Comparison of ENCODE assay signal across 13 cellular contexts in the genomic region with DNA sequence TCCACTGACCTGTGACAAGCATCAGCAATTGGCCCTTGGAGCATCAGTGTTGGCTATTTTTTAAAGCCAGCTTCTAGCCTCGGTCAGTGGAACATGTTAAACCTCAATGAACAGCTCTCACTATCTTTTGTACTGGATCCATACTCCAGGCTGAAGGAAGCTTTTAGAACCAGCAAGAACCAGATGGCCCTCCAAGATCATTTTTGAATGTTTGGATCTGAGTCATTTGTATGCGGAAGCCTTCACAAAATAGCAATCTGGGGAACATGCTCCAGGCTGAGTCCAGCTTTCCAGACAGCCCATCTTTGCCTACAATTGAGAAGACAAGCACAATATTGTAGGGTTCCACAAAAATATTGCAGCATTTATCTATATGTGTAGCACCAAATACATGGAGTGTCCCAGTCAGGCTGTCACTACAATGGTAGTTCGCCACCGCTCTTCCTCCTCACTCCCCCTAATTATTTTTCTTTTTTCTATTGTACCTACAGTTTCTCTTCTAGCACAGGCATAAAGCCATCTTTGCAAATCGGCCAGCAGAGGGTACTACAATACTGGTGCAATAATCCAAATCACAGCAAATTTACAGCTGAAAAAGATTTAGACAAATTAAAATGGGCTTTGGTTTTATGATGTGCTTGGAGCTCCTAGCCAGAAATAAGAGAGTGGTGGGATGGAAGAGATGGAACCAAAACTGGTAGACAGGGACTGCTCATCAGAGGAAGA.
DNase-seq lines count a peak whose midpoint lies in the region; ATAC-seq and TF ChIP-seq lines count a peak whose summit lies in the region.
"Had no signal": no experiment of that assay in that cellular context is flagged by ENCODE, and none has a peak within 500 bp of the region (broad histone marks: within the 10 kb centered on the region; RNA-seq: fewer than 3 reads in every experiment).

No MANE protein-coding gene starts in this region.

- 83% methylated on average over 5 of the region's 5 CpGs for WGBS in hepatocyte (ENCODE audit: low lambda C conversion rate, missing lambda C conversion rate)

- H3K4me3 Mint-ChIP-seq in MCF 10A (ENCODE audit: unreplicated experiment): no peak overlapping the region
- H3K4me3 Mint-ChIP-seq in chondrocyte (ENCODE audit: unreplicated experiment): no peak overlapping the region
- H3K4me3 Mint-ChIP-seq in stimulated activated naive B cell treated with anti-CD40 and anti-IgM and Interleukin-4, amounts not matched to agents 10 μg/mL and 1 μg/mL and 100 μg/mL, for 72 hours: no peak overlapping the region
- H3K4me3 Mint-ChIP-seq in effector memory CD8-positive, alpha-beta T cell: no peak overlapping the region

- no TSS peak for BruUV-seq in MCF 10A (replicated peaks; lab: Mats Ljungman, UMichigan)

- H3K9me3 ChIP-seq in breast epithelium: peaks cover 5% of the 10 kb centered on the region in 2 donors
- no peaks in the 10 kb centered on the region for H3K9me3 ChIP-seq in hepatocyte (ENCODE audit: low read depth)

- no peaks in the 10 kb centered on the region for H3K79me2 ChIP-seq in hepatocyte
- H3K79me2 ChIP-seq: parathyroid adenoma had no signal

- H3K27ac ChIP-seq in breast epithelium (no peak overlapping the region), hepatocyte (no peak overlapping the region)
- H3K27ac ChIP-seq: left lung, parathyroid adenoma, stomach had no signal

- POLR2A ChIA-PET in MCF 10A (lab: Yijun Ruan, JAX): interaction anchor here (0.6 to 0.7 kb wide), 2 partner anchors 13 to 109 kb away, joined by 3 read pairs; no protein-coding TSS in a partner anchor

- H3K36me3 Mint-ChIP-seq in MCF 10A (ENCODE audit: insufficient read depth, unreplicated experiment) (peaks cover 44% of the 10 kb centered on the region), chondrocyte (ENCODE audit: low read depth) (peaks cover 3% of the 10 kb centered on the region)
- H3K36me3 Mint-ChIP-seq in stimulated activated naive B cell treated with anti-CD40 and anti-IgM and Interleukin-4, amounts not matched to agents 10 μg/mL and 1 μg/mL and 100 μg/mL, for 72 hours: no peaks in the 10 kb centered on the region
- H3K36me3 Mint-ChIP-seq in effector memory CD8-positive, alpha-beta T cell (ENCODE audit: insufficient read depth): no peaks in the 10 kb centered on the region

- no peaks in the 10 kb centered on the region for H3K27me3 ChIP-seq in breast epithelium
- H3K27me3 ChIP-seq in hepatocyte: no peaks in the 10 kb centered on the region
- H3K27me3 ChIP-seq: left lung, stomach had no signal

- H3K36me3 ChIP-seq in breast epithelium (no peaks in the 10 kb centered on the region), hepatocyte (replicated peaks; ENCODE audit: insufficient read depth, low read depth) (no peaks in the 10 kb centered on the region)
- H3K36me3 ChIP-seq: left lung, stomach had no signal

- no peak overlapping the region for H3K4me3 ChIP-seq in breast epithelium
- no peak overlapping the region for H3K4me3 ChIP-seq in hepatocyte
- H3K4me3 ChIP-seq: left lung, stomach had no signal

- no peak overlapping the region for H3K27ac Mint-ChIP-seq in MCF 10A (ENCODE audit: low read depth, unreplicated experiment)
- no peak overlapping the region for H3K27ac Mint-ChIP-seq in chondrocyte (ENCODE audit: unreplicated experiment)
- H3K27ac Mint-ChIP-seq in stimulated activated naive B cell treated with anti-CD40 and anti-IgM and Interleukin-4, amounts not matched to agents 10 μg/mL and 1 μg/mL and 100 μg/mL, for 72 hours: no peak overlapping the region
- H3K27ac Mint-ChIP-seq in effector memory CD8-positive, alpha-beta T cell: no peak overlapping the region

- no peak for TF ChIP-seq POLR2A in breast epithelium (IDR thresholded peaks at IDR 0.05)

- H3K4me1 ChIP-seq in breast epithelium (no peaks in the 10 kb centered on the region), hepatocyte (ENCODE audit: insufficient read depth) (no peaks in the 10 kb centered on the region)
- H3K4me1 ChIP-seq: left lung, parathyroid adenoma, stomach had no signal

- TF ChIP-seq CTCF in MCF 10A (IDR thresholded peaks at IDR 0.05; ENCODE audit: unreplicated experiment) (peak; percentile 17), breast epithelium (IDR thresholded peaks at IDR 0.05) (no peak), chondrocyte (IDR thresholded peaks at IDR 0.05) (peak; percentile 32), hepatocyte (IDR thresholded peaks at IDR 0.05; ENCODE audit: poor library complexity) (peak; percentile 8)

- DNase-seq in MCF 10A (ENCODE audit: unreplicated experiment): peak; percentile 5
- DNase-seq in breast epithelium (ENCODE audit: low spot score in 2 of 2): no peak
- no peak for DNase-seq in chondrocyte (ENCODE audit: low spot score)
- no peak for DNase-seq in hepatocyte (ENCODE audit: low spot score)
- DNase-seq in stimulated activated naive B cell treated with anti-CD40 and anti-IgM and Interleukin-4, amounts not matched to agents 10 μg/mL and 1 μg/mL and 100 μg/mL, for 72 hours: no peak
- no peak for DNase-seq in activated naive CD4-positive, alpha-beta T cell treated with Interleukin-2 at 50 U/mL for 16 hours
- DNase-seq in effector memory CD8-positive, alpha-beta T cell: no peak
- DNase-seq: left lung; NCI-H1417; stimulated activated CD4-positive, alpha-beta T cell treated with anti-CD3 and anti-CD28 coated beads, Interleukin-4, amount 100 ng/mL, for 1 hour; stomach had no signal

- H3K4me2 ChIP-seq in hepatocyte: no peak overlapping the region

- no peaks in the 10 kb centered on the region for H3K9me2 ChIP-seq in hepatocyte (replicated peaks; ENCODE audit: insufficient read depth)

- no peaks in the 10 kb centered on the region for H4K20me1 ChIP-seq in hepatocyte (ENCODE audit: insufficient read depth, poor library complexity, severe bottlenecking)

- no peak for ATAC-seq in stimulated activated naive B cell treated with anti-CD40 and anti-IgM and Interleukin-4, amounts not matched to agents 10 μg/mL and 1 μg/mL and 100 μg/mL, for 72 hours (replicated peaks)
- ATAC-seq in GM21390 (IDR thresholded peaks at IDR 0.05; ENCODE audit: unreplicated experiment): no peak
- ATAC-seq in effector memory CD8-positive, alpha-beta T cell (replicated peaks): no peak
- ATAC-seq: left lung had no signal

- H3K27me3 Mint-ChIP-seq in MCF 10A (ENCODE audit: insufficient read depth, unreplicated experiment) (no peaks in the 10 kb centered on the region), chondrocyte (ENCODE audit: low read depth) (peaks cover 6% of the 10 kb centered on the region)
- H3K27me3 Mint-ChIP-seq in stimulated activated naive B cell treated with anti-CD40 and anti-IgM and Interleukin-4, amounts not matched to agents 10 μg/mL and 1 μg/mL and 100 μg/mL, for 72 hours: peaks cover 0 to 5% of the 10 kb centered on the region in 2 donors
- no peaks in the 10 kb centered on the region for H3K27me3 Mint-ChIP-seq in effector memory CD8-positive, alpha-beta T cell

- H2AFZ ChIP-seq in hepatocyte: no peak overlapping the region
- H2AFZ ChIP-seq: parathyroid adenoma had no signal

- H3K9me3 Mint-ChIP-seq in MCF 10A (ENCODE audit: unreplicated experiment) (peaks cover 17% of the 10 kb centered on the region), chondrocyte (ENCODE audit: low read depth) (peaks cover 26% of the 10 kb centered on the region)
- H3K9me3 Mint-ChIP-seq in stimulated activated naive B cell treated with anti-CD40 and anti-IgM and Interleukin-4, amounts not matched to agents 10 μg/mL and 1 μg/mL and 100 μg/mL, for 72 hours: peaks cover 8 to 11% of the 10 kb centered on the region in 2 donors
- H3K9me3 Mint-ChIP-seq in effector memory CD8-positive, alpha-beta T cell: peaks cover 0 to 10% of the 10 kb centered on the region in 2 donors

- intact Hi-C loops in MCF 10A (cut with micrococcal nuclease): loop anchor here (1.0 kb wide), 1 partner anchor 212 kb away; no protein-coding TSS in a partner anchor
- intact Hi-C loops in breast epithelium (cut with DNase I; ENCODE audit: low total_unique reads): no loop called here

- CTCF ChIA-PET in MCF 10A (lab: Yijun Ruan, JAX): interaction anchor here (0.6 to 2.1 kb wide), 4 partner anchors 81 to 565 kb away, joined by 3 to 8 read pairs (median 3); no protein-coding TSS in a partner anchor

- H3K4me1 Mint-ChIP-seq in MCF 10A (ENCODE audit: insufficient read depth, unreplicated experiment) (no peaks in the 10 kb centered on the region), chondrocyte (ENCODE audit: low read depth) (no peaks in the 10 kb centered on the region)
- H3K4me1 Mint-ChIP-seq in stimulated activated naive B cell treated with anti-CD40 and anti-IgM and Interleukin-4, amounts not matched to agents 10 μg/mL and 1 μg/mL and 100 μg/mL, for 72 hours: no peaks in the 10 kb centered on the region
- H3K4me1 Mint-ChIP-seq in effector memory CD8-positive, alpha-beta T cell (ENCODE audit: low read depth in 2 of 2): no peaks in the 10 kb centered on the region

Comparison
In these comparisons a context has a peak if more than half of its experiments do, and no peak if none do; other contexts are left out.
1. CTCF ChIP-seq: peak in MCF 10A (single experiment), chondrocyte (single experiment) and hepatocyte (single experiment); none in breast epithelium (0 of 3).